ENCODE assay signal across 24 cellular contexts in the genomic region with DNA sequence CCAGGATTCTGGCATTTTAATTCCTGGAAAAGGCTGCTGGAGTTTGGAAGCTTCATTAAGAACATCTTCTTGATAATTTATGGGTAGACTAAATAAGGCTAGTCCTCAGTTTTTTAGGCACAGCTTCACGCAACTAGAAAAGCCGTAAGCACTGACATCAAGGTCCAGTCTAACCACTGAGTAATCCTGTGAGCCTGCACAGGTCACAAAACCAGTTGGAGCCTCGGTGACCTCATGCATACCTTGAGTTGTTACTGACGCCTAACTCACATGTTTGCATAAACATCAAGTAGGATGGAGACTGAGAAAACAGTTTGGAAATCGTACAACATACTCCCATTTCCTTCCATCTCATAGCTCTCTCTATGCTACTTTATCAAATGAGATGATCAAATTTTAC.
DNase-seq lines count a peak whose midpoint lies in the region; ATAC-seq, FAIRE-seq and TF ChIP-seq lines count a peak whose summit lies in the region.
"Had no signal": no experiment of that assay in that cellular context is flagged by ENCODE, and none has a peak within 500 bp of the region (broad histone marks: within the 10 kb centered on the region; RNA-seq: fewer than 3 reads in every experiment).

No MANE protein-coding gene starts in this region.

- H3K9me3 Mint-ChIP-seq in astrocyte (ENCODE audit: unreplicated experiment) (no peaks in the 10 kb centered on the region), immature natural killer cell (no peaks in the 10 kb centered on the region)
- H3K9me3 Mint-ChIP-seq: activated naive CD4-positive, alpha-beta T cell treated with anti-CD3 and anti-CD28 coated beads, Interleukin-2, amount 50 U/mL, for 72 hours; CD4-positive, alpha-beta T cell had no signal

- no peak overlapping the region for H3K27ac ChIP-seq in astrocyte (ENCODE audit: low read depth, low read length)
- peak overlapping the region; percentile 70 for H3K27ac ChIP-seq in smooth muscle cell (ENCODE audit: low read depth)
- H3K27ac ChIP-seq: ascending aorta, prostate gland, sigmoid colon had no signal

- no peak overlapping the region for H2AFZ ChIP-seq in astrocyte (ENCODE audit: low read depth, low read length)
- no peak overlapping the region for H2AFZ ChIP-seq in smooth muscle cell (ENCODE audit: low read depth)

- no peak for TF ChIP-seq CTCF in astrocyte (IDR thresholded peaks at IDR 0.05; ENCODE audit: insufficient read depth, low read depth, low read length)
- no peak for TF ChIP-seq CTCF in smooth muscle cell (IDR thresholded peaks at IDR 0.05; ENCODE audit: borderline replicate concordance, insufficient read depth, poor library complexity, severe bottlenecking)

- no peak overlapping the region for H3K4me3 Mint-ChIP-seq in astrocyte (ENCODE audit: unreplicated experiment)
- H3K4me3 Mint-ChIP-seq in immature natural killer cell, result peak overlapping the region in 1 of 5 donors; percentile 12
- H3K4me3 Mint-ChIP-seq: activated CD8-positive, alpha-beta T cell treated with anti-CD3 and anti-CD28 coated beads, Interleukin-2, amount 10 ng/mL, durations not matched to agents 7 days and 5 days; CD4-positive, alpha-beta T cell; T-helper 17 cell had no signal

- DNase-seq in GM12891 (ENCODE audit: insufficient read length, low spot score) (no peak), astrocyte (ENCODE audit: low read depth) (peak; percentile 11), immature natural killer cell (no peak), smooth muscle cell (lab: John Stamatoyannopoulos, UW; ENCODE audit: unreplicated experiment) (no peak)
- DNase-seq: activated CD8-positive, alpha-beta T cell treated with anti-CD3 and anti-CD28 coated beads, Interleukin-2, amount 10 ng/mL, durations not matched to agents 7 days and 5 days; activated T-cell treated with anti-CD3 and anti-CD28 coated beads for 4 hours; CD4-positive, alpha-beta T cell; mammary epithelial cell; NCI-H1436; NCI-H446 treated with DMSO at 0.1 percent for 48 hours; sigmoid colon; SK-N-SH; stimulated activated CD4-positive, alpha-beta T cell treated with anti-CD3 and anti-CD28 coated beads, Interleukin-15, amount 100 ng/mL, for 24 hours; stimulated activated naive CD4-positive, alpha-beta T cell; T-helper 17 cell had no signal

- WGBS in smooth muscle cell (ENCODE audit: low lambda C conversion rate), result 29% methylated on average over 5 of the region's 5 CpGs

- H3K27me3 ChIP-seq in astrocyte (ENCODE audit: insufficient read depth, low read length), result no peaks in the 10 kb centered on the region
- H3K27me3 ChIP-seq in smooth muscle cell (ENCODE audit: low read depth), result no peaks in the 10 kb centered on the region
- H3K27me3 ChIP-seq: ascending aorta, heart left ventricle, sigmoid colon had no signal

- ATAC-seq in GM19467 (IDR thresholded peaks at IDR 0.05; ENCODE audit: unreplicated experiment), result no peak
- no peak for ATAC-seq in GM21576 (IDR thresholded peaks at IDR 0.05; ENCODE audit: unreplicated experiment)
- no peak for ATAC-seq in HG03025 (IDR thresholded peaks at IDR 0.05; ENCODE audit: low FRiP score, unreplicated experiment)
- ATAC-seq: activated CD8-positive, alpha-beta T cell treated with anti-CD3 and anti-CD28 coated beads, Interleukin-2, amount 10 ng/mL, durations not matched to agents 7 days and 5 days; activated naive CD4-positive, alpha-beta T cell treated with anti-CD3 and anti-CD28 coated beads, Interleukin-2, amount 50 U/mL, for 72 hours; HCT116; heart left ventricle; T-helper 17 cell had no signal

- H3K4me1 Mint-ChIP-seq in astrocyte (ENCODE audit: low read depth, unreplicated experiment) (peaks cover 24% of the 10 kb centered on the region), immature natural killer cell (peaks cover 42 to 73% of the 10 kb centered on the region in 2 donors)
- H3K4me1 Mint-ChIP-seq: T-helper 17 cell had no signal

- H3K79me2 ChIP-seq in astrocyte (ENCODE audit: insufficient read depth, low read length), result no peaks in the 10 kb centered on the region
- peaks cover 75% of the 10 kb centered on the region for H3K79me2 ChIP-seq in smooth muscle cell (ENCODE audit: low read depth)

- FAIRE-seq in GM12891 (lab: Jason Lieb, UNC) (peak; percentile 31), astrocyte (lab: Jason Lieb, UNC) (no peak)
- FAIRE-seq: GM19239 had no signal

- H3K36me3 ChIP-seq in astrocyte (ENCODE audit: insufficient read depth, low read length), result no peaks in the 10 kb centered on the region
- H3K36me3 ChIP-seq in smooth muscle cell (ENCODE audit: low read depth), result no peaks in the 10 kb centered on the region
- H3K36me3 ChIP-seq: ascending aorta, heart left ventricle, prostate gland, sigmoid colon had no signal

- H3K9ac ChIP-seq in astrocyte (ENCODE audit: low read length) (no peak overlapping the region), smooth muscle cell (ENCODE audit: low read depth) (peak overlapping the region; percentile 48)
- H3K9ac ChIP-seq: SK-N-SH had no signal

- H3K27me3 Mint-ChIP-seq in astrocyte (ENCODE audit: low read depth, unreplicated experiment) (peaks cover 6% of the 10 kb centered on the region), immature natural killer cell (ENCODE audit: low read depth in 3 of 3) (peaks cover 0 to 4% (median 3%) of the 10 kb centered on the region in 3 donors)
- H3K27me3 Mint-ChIP-seq: CD4-positive, alpha-beta T cell had no signal

- no peak for TF ChIP-seq POLR2A in GM12891 (IDR thresholded peaks at IDR 0.05; ENCODE audit: low read depth, low read length)

- H3K36me3 Mint-ChIP-seq in astrocyte (ENCODE audit: low read depth, unreplicated experiment) (no peaks in the 10 kb centered on the region), immature natural killer cell (peaks cover 3 to 5% (median 3%) of the 10 kb centered on the region in 3 donors)
- H3K36me3 Mint-ChIP-seq: activated naive CD4-positive, alpha-beta T cell treated with anti-CD3 and anti-CD28 coated beads, Interleukin-2, amount 50 U/mL, for 72 hours had no signal

- H4K20me1 ChIP-seq in astrocyte (ENCODE audit: insufficient read depth, low read length) (no peaks in the 10 kb centered on the region), smooth muscle cell (ENCODE audit: low read depth) (peaks cover 96% of the 10 kb centered on the region)

- peaks cover 23% of the 10 kb centered on the region for H3F3A ChIP-seq in smooth muscle cell (ENCODE audit: low read depth)

- H3K4me3 ChIP-seq in astrocyte (ENCODE audit: insufficient read depth, low read depth, low read length) (no peak overlapping the region), smooth muscle cell (no peak overlapping the region)
- H3K4me3 ChIP-seq: ascending aorta, heart left ventricle, prostate gland, sigmoid colon had no signal

- no peaks in the 10 kb centered on the region for H3K4me1 ChIP-seq in astrocyte (ENCODE audit: insufficient read depth, low read length)
- peaks cover 30% of the 10 kb centered on the region for H3K4me1 ChIP-seq in smooth muscle cell (ENCODE audit: low read depth)
- H3K4me1 ChIP-seq: ascending aorta, prostate gland had no signal

- peak overlapping the region; percentile 42 for H3K27ac Mint-ChIP-seq in astrocyte (ENCODE audit: unreplicated experiment)
- peak overlapping the region in 4 of 6 donors; percentile 11 to 57 (median 17) for H3K27ac Mint-ChIP-seq in immature natural killer cell
- H3K27ac Mint-ChIP-seq: activated CD8-positive, alpha-beta T cell treated with anti-CD3 and anti-CD28 coated beads, Interleukin-2, amount 10 ng/mL, durations not matched to agents 7 days and 5 days; activated naive CD4-positive, alpha-beta T cell treated with anti-CD3 and anti-CD28 coated beads, Interleukin-2, amount 50 U/mL, for 72 hours; CD4-positive, alpha-beta T cell; T-helper 17 cell had no signal

- H3K9me3 ChIP-seq in astrocyte (ENCODE audit: insufficient read depth, low read depth, low read length) (no peaks in the 10 kb centered on the region), smooth muscle cell (replicated peaks; ENCODE audit: low read depth) (no peaks in the 10 kb centered on the region)
- H3K9me3 ChIP-seq: ascending aorta, heart left ventricle, prostate gland, sigmoid colon, SK-N-SH had no signal

- no peak overlapping the region for H3K4me2 ChIP-seq in astrocyte (ENCODE audit: low read length)
- H3K4me2 ChIP-seq in smooth muscle cell, result peak overlapping the region; percentile 13
- H3K4me2 ChIP-seq: SK-N-SH had no signal

TF ChIP-seq in GM12891, 5 proteins besides CTCF, POLR2A, EP300 and RAD21:
- TF ChIP-seq POU2F2 (IDR thresholded peaks at IDR 0.05; ENCODE audit: low read depth, low read length), result no peak
- no peak for TF ChIP-seq PAX5 (IDR thresholded peaks at IDR 0.05; ENCODE audit: insufficient read depth, low read length, severe bottlenecking)
- no peak for TF ChIP-seq SPI1 (IDR thresholded peaks at IDR 0.05; ENCODE audit: low read depth, low read length)
- no peak for TF ChIP-seq TAF1 (IDR thresholded peaks at IDR 0.05; ENCODE audit: low read depth, low read length)
- no peak for TF ChIP-seq POLR2AphosphoS5 (IDR thresholded peaks at IDR 0.05; ENCODE audit: low read depth, low read length)
